1 cellular context compared by ENCODE assay signal in genomic region chr15:72851586-72851985, GRCh38.
TF ChIP-seq lines count a peak whose summit lies in the region.

No MANE protein-coding gene starts in this region.

TF ChIP-seq in GM23338, 12 proteins besides CTCF, POLR2A, EP300 and RAD21 (continued from another document):
- TF ChIP-seq, protein P1, sequence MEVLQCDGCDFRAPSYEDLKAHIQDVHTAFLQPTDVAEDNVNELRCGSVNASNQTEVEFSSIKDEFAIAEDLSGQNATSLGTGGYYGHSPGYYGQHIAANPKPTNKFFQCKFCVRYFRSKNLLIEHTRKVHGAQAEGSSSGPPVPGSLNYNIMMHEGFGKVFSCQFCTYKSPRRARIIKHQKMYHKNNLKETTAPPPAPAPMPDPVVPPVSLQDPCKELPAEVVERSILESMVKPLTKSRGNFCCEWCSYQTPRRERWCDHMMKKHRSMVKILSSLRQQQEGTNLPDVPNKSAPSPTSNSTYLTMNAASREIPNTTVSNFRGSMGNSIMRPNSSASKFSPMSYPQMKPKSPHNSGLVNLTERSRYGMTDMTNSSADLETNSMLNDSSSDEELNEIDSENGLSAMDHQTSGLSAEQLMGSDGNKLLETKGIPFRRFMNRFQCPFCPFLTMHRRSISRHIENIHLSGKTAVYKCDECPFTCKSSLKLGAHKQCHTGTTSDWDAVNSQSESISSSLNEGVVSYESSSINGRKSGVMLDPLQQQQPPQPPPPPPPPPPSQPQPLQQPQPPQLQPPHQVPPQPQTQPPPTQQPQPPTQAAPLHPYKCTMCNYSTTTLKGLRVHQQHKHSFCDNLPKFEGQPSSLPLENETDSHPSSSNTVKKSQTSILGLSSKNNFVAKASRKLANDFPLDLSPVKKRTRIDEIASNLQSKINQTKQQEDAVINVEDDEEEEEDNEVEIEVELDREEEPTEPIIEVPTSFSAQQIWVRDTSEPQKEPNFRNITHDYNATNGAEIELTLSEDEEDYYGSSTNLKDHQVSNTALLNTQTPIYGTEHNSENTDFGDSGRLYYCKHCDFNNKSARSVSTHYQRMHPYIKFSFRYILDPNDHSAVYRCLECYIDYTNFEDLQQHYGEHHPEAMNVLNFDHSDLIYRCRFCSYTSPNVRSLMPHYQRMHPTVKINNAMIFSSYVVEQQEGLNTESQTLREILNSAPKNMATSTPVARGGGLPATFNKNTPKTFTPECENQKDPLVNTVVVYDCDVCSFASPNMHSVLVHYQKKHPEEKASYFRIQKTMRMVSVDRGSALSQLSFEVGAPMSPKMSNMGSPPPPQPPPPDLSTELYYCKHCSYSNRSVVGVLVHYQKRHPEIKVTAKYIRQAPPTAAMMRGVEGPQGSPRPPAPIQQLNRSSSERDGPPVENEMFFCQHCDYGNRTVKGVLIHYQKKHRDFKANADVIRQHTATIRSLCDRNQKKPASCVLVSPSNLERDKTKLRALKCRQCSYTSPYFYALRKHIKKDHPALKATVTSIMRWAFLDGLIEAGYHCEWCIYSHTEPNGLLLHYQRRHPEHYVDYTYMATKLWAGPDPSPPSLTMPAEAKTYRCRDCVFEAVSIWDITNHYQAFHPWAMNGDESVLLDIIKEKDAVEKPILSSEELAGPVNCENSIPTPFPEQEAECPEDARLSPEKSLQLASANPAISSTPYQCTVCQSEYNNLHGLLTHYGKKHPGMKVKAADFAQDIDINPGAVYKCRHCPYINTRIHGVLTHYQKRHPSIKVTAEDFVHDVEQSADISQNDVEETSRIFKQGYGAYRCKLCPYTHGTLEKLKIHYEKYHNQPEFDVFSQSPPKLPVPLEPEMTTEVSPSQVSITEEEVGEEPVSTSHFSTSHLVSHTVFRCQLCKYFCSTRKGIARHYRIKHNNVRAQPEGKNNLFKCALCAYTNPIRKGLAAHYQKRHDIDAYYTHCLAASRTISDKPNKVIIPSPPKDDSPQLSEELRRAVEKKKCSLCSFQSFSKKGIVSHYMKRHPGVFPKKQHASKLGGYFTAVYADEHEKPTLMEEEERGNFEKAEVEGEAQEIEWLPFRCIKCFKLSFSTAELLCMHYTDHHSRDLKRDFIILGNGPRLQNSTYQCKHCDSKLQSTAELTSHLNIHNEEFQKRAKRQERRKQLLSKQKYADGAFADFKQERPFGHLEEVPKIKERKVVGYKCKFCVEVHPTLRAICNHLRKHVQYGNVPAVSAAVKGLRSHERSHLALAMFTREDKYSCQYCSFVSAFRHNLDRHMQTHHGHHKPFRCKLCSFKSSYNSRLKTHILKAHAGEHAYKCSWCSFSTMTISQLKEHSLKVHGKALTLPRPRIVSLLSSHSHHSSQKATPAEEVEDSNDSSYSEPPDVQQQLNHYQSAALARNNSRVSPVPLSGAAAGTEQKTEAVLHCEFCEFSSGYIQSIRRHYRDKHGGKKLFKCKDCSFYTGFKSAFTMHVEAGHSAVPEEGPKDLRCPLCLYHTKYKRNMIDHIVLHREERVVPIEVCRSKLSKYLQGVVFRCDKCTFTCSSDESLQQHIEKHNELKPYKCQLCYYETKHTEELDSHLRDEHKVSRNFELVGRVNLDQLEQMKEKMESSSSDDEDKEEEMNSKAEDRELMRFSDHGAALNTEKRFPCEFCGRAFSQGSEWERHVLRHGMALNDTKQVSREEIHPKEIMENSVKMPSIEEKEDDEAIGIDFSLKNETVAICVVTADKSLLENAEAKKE (CRISPR knock-in tag; IDR thresholded peaks at IDR 0.05), result no peak
- TF ChIP-seq ZNF331 (CRISPR knock-in tag; IDR thresholded peaks at IDR 0.05; ENCODE audit: low read depth) (no peak), POLR2AphosphoS5 (IDR thresholded peaks at IDR 0.05; ENCODE audit: low read depth) (no peak), CREB1 (CRISPR knock-in tag; IDR thresholded peaks at IDR 0.05; ENCODE audit: low read depth) (no peak), STAT1 (IDR thresholded peaks at IDR 0.05; ENCODE audit: unreplicated experiment) (no peak)
